ENCODE assay signal across 1 cellular context in genomic region chr6:13660273-13660672, GRCh38.
A peak's percentile ranks its signal among the peaks of the same experiment; 100 is the strongest.
TF ChIP-seq lines count a peak whose summit lies in the region.

No MANE protein-coding gene starts in this region.

TF ChIP-seq in K562, 482 proteins besides CTCF, POLR2A, EP300 and RAD21 (continued from another document):
- TF ChIP-seq STAT6 (CRISPR knock-in tag; IDR thresholded peaks at IDR 0.05) (no peak), SIN3A (IDR thresholded peaks at IDR 0.05; ENCODE audit: borderline replicate concordance in 2 of 2, control insufficient read depth in 1 of 2, low read depth in 2 of 2, low read length in 2 of 2) (no peak), CBX8 (IDR thresholded peaks at IDR 0.05; ENCODE audit: borderline replicate concordance, extremely low read depth, low read depth, low read length, poor library complexity, severe bottlenecking) (no peak), ZNF707 (CRISPR knock-in tag; conservative IDR thresholded peaks at IDR 0.05) (no peak), THRA (IDR thresholded peaks at IDR 0.05) (no peak), PKNOX1 (IDR thresholded peaks at IDR 0.05) (peak; percentile 53; the same call in 1 of the 2 replicates)
